ENCODE assay signal across 13 cellular contexts in the genomic region with DNA sequence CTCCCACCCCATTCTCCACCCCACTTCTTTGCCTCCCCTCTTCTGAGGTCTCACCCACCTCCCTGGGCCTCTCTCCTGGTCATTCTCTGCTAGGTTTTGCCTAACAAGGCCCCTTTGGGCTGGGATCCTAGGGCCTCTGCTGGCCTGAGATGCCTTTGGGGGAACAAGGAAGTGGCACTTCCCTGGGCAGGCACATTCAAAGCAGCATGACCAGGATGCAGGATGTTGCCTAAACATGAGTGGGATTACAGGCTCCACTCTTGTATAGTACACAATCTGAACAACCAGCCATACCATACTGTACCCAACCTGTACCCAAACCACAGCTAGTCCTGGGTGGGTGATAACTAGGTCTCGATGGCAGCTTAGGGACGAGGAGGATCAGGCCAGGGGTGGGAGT.
"Had no signal": no experiment of that assay in that cellular context is flagged by ENCODE, and none has a peak within 500 bp of the region (broad histone marks: within the 10 kb centered on the region; RNA-seq: fewer than 3 reads in every experiment).

No MANE protein-coding gene starts in this region.

- H3K9ac ChIP-seq: parathyroid adenoma had no signal

- H2AFZ ChIP-seq: parathyroid adenoma had no signal

- H3K36me3 Mint-ChIP-seq: naive B cell had no signal

- DNase-seq: activated CD4-positive, alpha-beta T cell treated with anti-CD3 and anti-CD28 coated beads, Interleukin-2, amount 50 U/mL, for 4 hours; activated CD4-positive, CD25-positive, alpha-beta regulatory T cell treated with anti-CD3 and anti-CD28 coated beads, Interleukin-2, amount 50 U/mL, for 72 hours; activated naive CD4-positive, alpha-beta T cell treated with anti-CD3 and anti-CD28 coated beads for 36 hours; activated T-cell treated with anti-CD3 and anti-CD28 coated beads for 4 hours; colonic mucosa; naive B cell; stimulated activated CD4-positive, alpha-beta T cell treated with anti-CD3 and anti-CD28 coated beads, Interleukin-1b, Interleukin-23, amount 100 ng/mL, for 48 hours had no signal

- FAIRE-seq: astrocyte had no signal

- H3K4me3 Mint-ChIP-seq: activated naive CD4-positive, alpha-beta T cell treated with anti-CD3 and anti-CD28 coated beads for 36 hours; activated T-helper 17 cell treated with anti-CD3 and anti-CD28 coated beads, Interleukin-2, amount 50 U/mL, for 72 hours had no signal

- H3K9me3 Mint-ChIP-seq: activated naive CD4-positive, alpha-beta T cell treated with anti-CD3 and anti-CD28 coated beads for 36 hours; activated T-helper 17 cell treated with anti-CD3 and anti-CD28 coated beads, Interleukin-2, amount 50 U/mL, for 72 hours; naive B cell had no signal

- H3K27ac ChIP-seq: colonic mucosa, parathyroid adenoma, sigmoid colon, thoracic aorta had no signal

- H3K9me3 ChIP-seq: colonic mucosa, sigmoid colon, thoracic aorta had no signal

- H3K27me3 ChIP-seq: colonic mucosa, sigmoid colon had no signal

- H3K4me3 ChIP-seq: colonic mucosa, lung, sigmoid colon, thoracic aorta had no signal

- H3K79me2 ChIP-seq: parathyroid adenoma had no signal

- H3K4me1 ChIP-seq: colonic mucosa had no signal

- H3K27me3 Mint-ChIP-seq: activated T-helper 17 cell treated with anti-CD3 and anti-CD28 coated beads, Interleukin-2, amount 50 U/mL, for 72 hours; naive B cell had no signal

- H3K27ac Mint-ChIP-seq: activated naive CD4-positive, alpha-beta T cell treated with anti-CD3 and anti-CD28 coated beads for 36 hours; activated T-helper 17 cell treated with anti-CD3 and anti-CD28 coated beads, Interleukin-2, amount 50 U/mL, for 72 hours; naive B cell had no signal

- ATAC-seq: activated T-helper 17 cell treated with anti-CD3 and anti-CD28 coated beads, Interleukin-2, amount 50 U/mL, for 72 hours had no signal
